In genomic region chr10:79195091-79195923, GRCh38 we compare ENCODE assay signal across 8 cellular contexts.
A peak's percentile ranks its signal among the peaks of the same experiment; 100 is the strongest.
DNase-seq lines count a peak whose midpoint lies in the region; ATAC-seq and TF ChIP-seq lines count a peak whose summit lies in the region.

No MANE protein-coding gene starts in this region.

- H3K4me1 ChIP-seq in HAP-1 (no peaks in the 10 kb centered on the region; the same call in 1 of the 2 replicates), adrenal gland (replicated peaks in 1 of 2) (peaks cover 11 to 38% of the 10 kb centered on the region in 2 donors), uterus (peaks cover 0 to 6% of the 10 kb centered on the region in 2 donors)

- H3K4me3 ChIP-seq in HAP-1 (no peak overlapping the region), adrenal gland (no peak overlapping the region), uterus (no peak overlapping the region)

- TF ChIP-seq POLR2A in adrenal gland (IDR thresholded peaks at IDR 0.05) (no peak), uterus (IDR thresholded peaks at IDR 0.05) (peak in 1 of 2 donors; percentile 11)

- in situ Hi-C loops in HAP-1 (cut with MboI; ENCODE audit: low sequenced_read_pairs): no loop called here

- WGBS in adrenal gland, 4 donors: 13 to 16% (median 14%) methylated on average over 7 to 22 of the region's 22 CpGs

- intact Hi-C loops in adrenal gland (cut with DNase I) (loop anchor here (5.0 to 10.0 kb wide), 7 partner anchors 123 to 1148 kb away; no protein-coding TSS in a partner anchor), left cardiac atrium (cut with DNase I) (loop anchor here (5.0 to 10.0 kb wide), 4 partner anchors 218 to 983 kb away; no protein-coding TSS in a partner anchor), uterus (cut with DNase I; ENCODE audit: low total_unique reads) (loop anchor here (5.0 to 10.0 kb wide), 2 partner anchors 891 to 1143 kb away; no protein-coding TSS in a partner anchor)

- DNase-seq in ELR (ENCODE audit: low read depth) (peak; percentile 86), HAP-1 (ENCODE audit: low spot score in 2 of 2) (peak; percentile 77 to 89), MV-4-11 (lab: John Stamatoyannopoulos, UW) (peak; percentile 68), T follicular helper cell (ENCODE audit: low read depth) (peak; percentile 58), adrenal gland (peak; percentile 85 to 96 (median 91)), left cardiac atrium (peak; percentile 88), pulmonary artery endothelial cell (ENCODE audit: low read depth, low spot score) (peak; percentile 46), uterus (peak; percentile 88 to 89)

- no peaks in the 10 kb centered on the region for H3K9me3 ChIP-seq in HAP-1
- no peaks in the 10 kb centered on the region for H3K9me3 ChIP-seq in adrenal gland (replicated peaks in 1 of 3)
- H3K9me3 ChIP-seq in uterus: no peaks in the 10 kb centered on the region

- peak; percentile 78 to 88 for ATAC-seq in left cardiac atrium

- H3K27ac ChIP-seq in adrenal gland (peak overlapping the region; percentile 7 to 72 (median 69)), uterus (peak overlapping the region; percentile 70 to 71)

- H3K36me3 ChIP-seq in HAP-1 (replicated peaks) (no peaks in the 10 kb centered on the region), adrenal gland (replicated peaks in 1 of 2) (no peaks in the 10 kb centered on the region), uterus (no peaks in the 10 kb centered on the region)

- H3K27me3 ChIP-seq in HAP-1 (ENCODE audit: low read depth): no peaks in the 10 kb centered on the region
- no peaks in the 10 kb centered on the region for H3K27me3 ChIP-seq in adrenal gland
- H3K27me3 ChIP-seq in uterus: no peaks in the 10 kb centered on the region

- TF ChIP-seq CTCF in adrenal gland (IDR thresholded peaks at IDR 0.05) (peak; percentile 86 to 98 (median 96)), uterus (IDR thresholded peaks at IDR 0.05) (peak; percentile 87 to 99 (median 96))
